Comparison of ENCODE assay signal across 1 cellular context in the genomic region with DNA sequence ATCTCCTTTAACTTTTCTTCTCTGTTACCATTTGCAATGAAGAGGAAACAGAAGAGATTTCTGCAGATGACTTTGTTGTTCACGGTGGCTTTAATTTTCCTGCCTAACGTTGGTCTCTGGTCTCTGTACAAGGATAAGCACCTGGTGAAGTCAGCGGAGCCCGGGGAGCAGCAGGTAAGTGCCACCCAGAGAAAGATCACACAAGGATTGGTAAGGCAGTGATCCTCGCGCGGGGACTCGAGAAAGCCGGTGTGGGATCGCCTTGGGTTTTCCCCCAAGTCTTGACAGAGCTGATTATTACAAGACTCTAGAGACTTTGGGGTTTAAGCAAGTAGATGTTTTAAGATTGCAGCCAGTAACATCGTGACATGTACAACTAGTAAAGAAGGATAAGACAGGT.
TF ChIP-seq lines count a peak whose summit lies in the region.

No MANE protein-coding gene starts in this region.

TF ChIP-seq in GM12878, 131 proteins besides CTCF, POLR2A, EP300 and RAD21:
- TF ChIP-seq FOS (IDR thresholded peaks at IDR 0.05; ENCODE audit: borderline replicate concordance, extremely low read depth, insufficient read length) (no peak), NFIC (IDR thresholded peaks at IDR 0.05; ENCODE audit: low read depth, low read length) (no peak), CHD4 (IDR thresholded peaks at IDR 0.05) (no peak), SREBF2 (IDR thresholded peaks at IDR 0.05; ENCODE audit: low read length) (no peak), RBBP5 (conservative IDR thresholded peaks at IDR 0.05) (no peak), HDAC6 (IDR thresholded peaks at IDR 0.05; ENCODE audit: unreplicated experiment) (no peak)
